In the genomic region with DNA sequence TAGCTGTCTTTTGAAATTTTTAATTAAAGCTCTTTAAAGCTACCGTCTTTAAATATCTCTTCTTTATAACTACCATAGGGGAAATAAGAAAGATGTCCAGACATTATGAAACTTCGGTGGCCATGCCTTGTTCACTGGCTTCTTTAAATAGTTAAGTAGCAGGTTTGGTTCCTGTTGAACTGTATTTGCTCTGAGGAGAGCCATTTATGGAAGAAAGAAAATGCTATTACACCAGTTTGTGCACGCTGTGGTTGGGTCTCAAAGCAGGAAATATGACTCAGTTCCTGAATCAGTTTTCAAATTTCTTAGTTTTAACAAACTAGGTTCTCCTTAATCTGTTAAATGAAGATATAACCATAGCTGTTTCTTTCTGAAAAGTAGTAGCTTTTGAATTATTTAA, we compare ENCODE assay signal across 8 cellular contexts. TPM values are rescaled to one million over a fixed set of nuclear protein-coding genes. Genes with fewer than 3 reads are reported as not detected.
DNase-seq lines count a peak whose midpoint lies in the region; ATAC-seq and TF ChIP-seq lines count a peak whose summit lies in the region.

No MANE protein-coding gene starts in this region.

- H3K9me3 Mint-ChIP-seq in activated naive CD8-positive, alpha-beta T cell treated with anti-CD3 and anti-CD28 coated beads, Interleukin-2, amount 50 U/mL, for 24 hours = no peaks in the 10 kb centered on the region

- peak; percentile 77 for ATAC-seq in HG02571 (IDR thresholded peaks at IDR 0.05; ENCODE audit: unreplicated experiment)
- peak; percentile 81 for ATAC-seq in activated naive CD8-positive, alpha-beta T cell treated with anti-CD3 and anti-CD28 coated beads, Interleukin-2, amount 50 U/mL, for 24 hours

- TF ChIP-seq POLR2A in tibial nerve (IDR thresholded peaks at IDR 0.05) = no peak

- H3K27me3 ChIP-seq in kidney epithelial cell (ENCODE audit: control insufficient read depth, insufficient read depth, low read length) (no peaks in the 10 kb centered on the region), tibial nerve (no peaks in the 10 kb centered on the region)

- H3K9me3 ChIP-seq in tibial nerve = no peaks in the 10 kb centered on the region

- H3K36me3 Mint-ChIP-seq in activated naive CD8-positive, alpha-beta T cell treated with anti-CD3 and anti-CD28 coated beads, Interleukin-2, amount 50 U/mL, for 24 hours (ENCODE audit: low read depth) = peaks cover 90% of the 10 kb centered on the region

- no peak overlapping the region for H3K4me3 ChIP-seq in kidney epithelial cell (ENCODE audit: low read depth, low read length)
- H3K4me3 ChIP-seq in tibial nerve = no peak overlapping the region

- H3K27ac Mint-ChIP-seq in activated naive CD8-positive, alpha-beta T cell treated with anti-CD3 and anti-CD28 coated beads, Interleukin-2, amount 50 U/mL, for 24 hours = peak overlapping the region; percentile 93

- TF ChIP-seq CTCF in kidney epithelial cell (IDR thresholded peaks at IDR 0.05; ENCODE audit: insufficient read depth, low read length, poor library complexity, severe bottlenecking) (no peak), tibial nerve (IDR thresholded peaks at IDR 0.05) (no peak)

- WGBS in tibial nerve, 2 donors = 35 to 40% methylated on average over 3 of the region's 3 CpGs

- H3K36me3 ChIP-seq in kidney epithelial cell (ENCODE audit: control insufficient read depth, insufficient read depth, low read length) (no peaks in the 10 kb centered on the region), tibial nerve (peaks cover 0 to 92% (median 11%) of the 10 kb centered on the region in 3 donors)

- peak overlapping the region; percentile 61 for H3K4me3 Mint-ChIP-seq in activated naive CD8-positive, alpha-beta T cell treated with anti-CD3 and anti-CD28 coated beads, Interleukin-2, amount 50 U/mL, for 24 hours

- H3K27me3 Mint-ChIP-seq in activated naive CD8-positive, alpha-beta T cell treated with anti-CD3 and anti-CD28 coated beads, Interleukin-2, amount 50 U/mL, for 24 hours = no peaks in the 10 kb centered on the region

- DNase-seq in NK-92 treated with Interleukin-12 subunit alpha and Interleukin-12 subunit beta, amount 100 ng/mL, for 24 hours (lab: John Stamatoyannopoulos, UW) = peak; percentile 21
- DNase-seq in NK-92 (lab: John Stamatoyannopoulos, UW; ENCODE audit: unreplicated experiment) = no peak
- peak; percentile 49 for DNase-seq in NAMALWA (ENCODE audit: low spot score)
- peak; percentile 26 for DNase-seq in activated naive CD8-positive, alpha-beta T cell treated with anti-CD3 and anti-CD28 coated beads, Interleukin-2, amount 50 U/mL, for 24 hours
- DNase-seq in kidney epithelial cell (ENCODE audit: low read depth) = peak; percentile 72
- no peak for DNase-seq in tibial nerve (ENCODE audit: low spot score in 2 of 2)
- no peak for DNase-seq in GOT3 (lab: John Stamatoyannopoulos, UW)

- peak in 1 of 2 donors; percentile 53 for TF ChIP-seq EP300 in tibial nerve (IDR thresholded peaks at IDR 0.05)

- peak overlapping the region in 3 of 4 donors; percentile 8 to 48 (median 38) for H3K27ac ChIP-seq in tibial nerve

- H3K4me1 ChIP-seq in tibial nerve = peaks cover 0 to 56% (median 22%) of the 10 kb centered on the region in 4 donors

- H3K4me1 Mint-ChIP-seq in activated naive CD8-positive, alpha-beta T cell treated with anti-CD3 and anti-CD28 coated beads, Interleukin-2, amount 50 U/mL, for 24 hours = peaks cover 83% of the 10 kb centered on the region

RNA-seq across cellular contexts. Expression of a gene that starts 12.2 kb away (rescaled TPM):
- total RNA-seq in kidney epithelial cell = 387 and 464 TPM in 2 replicates
- total RNA-seq in tibial nerve = 100 to 1,000 TPM; 193 to 248 (median 222) TPM

RNA-seq across cellular contexts. Expression of a gene that starts 31.6 kb away (rescaled TPM):
- 0.92 TPM in 1 of 2 replicates, not detected in the other for total RNA-seq in kidney epithelial cell
- 10 to 100 TPM in 2 of 4 donors, 1 to 10 TPM in 2; 4.6 to 37.8 (median 13.5) TPM for total RNA-seq in tibial nerve

RNA-seq across cellular contexts. Expression of a gene that starts 40.7 kb away (rescaled TPM):
- total RNA-seq in kidney epithelial cell (173 and 174 TPM in 2 replicates), tibial nerve (100 to 1,000 TPM; 111 to 179 (median 143) TPM)

RNA-seq across cellular contexts. Expression of a gene that starts 41.1 kb away (rescaled TPM):
- total RNA-seq in kidney epithelial cell = 36.8 and 45.4 TPM in 2 replicates
- total RNA-seq in tibial nerve = 10 to 100 TPM; 62.3 to 68.9 (median 63.6) TPM

Comparison
In these comparisons a context has a peak if more than half of its experiments do, and no peak if none do; other contexts are left out.
1. DNase-seq: peak in NK-92 treated with Interleukin-12 subunit alpha and Interleukin-12 subunit beta, amount 100 ng/mL, for 24 hours (single experiment), NAMALWA (single experiment), activated naive CD8-positive, alpha-beta T cell treated with anti-CD3 and anti-CD28 coated beads, Interleukin-2, amount 50 U/mL, for 24 hours (single experiment) and kidney epithelial cell (single experiment); none in NK-92 (single experiment), tibial nerve (0 of 2) and GOT3 (single experiment).